2 cellular contexts compared by ENCODE assay signal in the genomic region with DNA sequence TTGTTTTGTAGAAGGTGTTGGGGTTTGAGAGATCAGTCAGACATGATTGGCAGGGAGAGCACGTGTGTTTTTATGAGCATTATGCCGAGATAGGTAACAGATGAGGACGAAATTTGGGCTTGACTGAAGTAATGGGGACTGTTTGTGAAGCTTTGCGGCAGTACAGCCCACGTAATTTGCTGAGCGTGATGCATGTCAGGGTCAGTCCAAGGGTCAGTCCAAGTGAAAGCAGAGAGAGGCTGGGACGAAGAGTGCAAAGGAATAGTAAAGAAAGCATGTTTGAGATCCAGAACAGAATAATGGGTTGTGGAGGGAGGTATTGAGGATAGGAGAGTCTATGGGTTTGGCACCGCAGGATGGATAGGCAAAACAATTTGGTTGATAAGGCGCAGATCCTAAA. TPM values are rescaled to one million over a fixed set of nuclear protein-coding genes. Genes with fewer than 3 reads are reported as not detected.
"Had no signal": no experiment of that assay in that cellular context is flagged by ENCODE, and none has a peak within 500 bp of the region (broad histone marks: within the 10 kb centered on the region; RNA-seq: fewer than 3 reads in every experiment).

No MANE protein-coding gene starts in this region.

RNA-seq across cellular contexts. Expression of a gene that starts 17.7 kb away (rescaled TPM):
- total RNA-seq: G401, GM12878 had no signal
- polyA plus RNA-seq: GM12878 had no signal

RNA-seq across cellular contexts. Expression of a gene that starts 34.2 kb away (rescaled TPM):
- total RNA-seq: G401, GM12878 had no signal
- polyA plus RNA-seq: GM12878 had no signal
